In the genomic region with DNA sequence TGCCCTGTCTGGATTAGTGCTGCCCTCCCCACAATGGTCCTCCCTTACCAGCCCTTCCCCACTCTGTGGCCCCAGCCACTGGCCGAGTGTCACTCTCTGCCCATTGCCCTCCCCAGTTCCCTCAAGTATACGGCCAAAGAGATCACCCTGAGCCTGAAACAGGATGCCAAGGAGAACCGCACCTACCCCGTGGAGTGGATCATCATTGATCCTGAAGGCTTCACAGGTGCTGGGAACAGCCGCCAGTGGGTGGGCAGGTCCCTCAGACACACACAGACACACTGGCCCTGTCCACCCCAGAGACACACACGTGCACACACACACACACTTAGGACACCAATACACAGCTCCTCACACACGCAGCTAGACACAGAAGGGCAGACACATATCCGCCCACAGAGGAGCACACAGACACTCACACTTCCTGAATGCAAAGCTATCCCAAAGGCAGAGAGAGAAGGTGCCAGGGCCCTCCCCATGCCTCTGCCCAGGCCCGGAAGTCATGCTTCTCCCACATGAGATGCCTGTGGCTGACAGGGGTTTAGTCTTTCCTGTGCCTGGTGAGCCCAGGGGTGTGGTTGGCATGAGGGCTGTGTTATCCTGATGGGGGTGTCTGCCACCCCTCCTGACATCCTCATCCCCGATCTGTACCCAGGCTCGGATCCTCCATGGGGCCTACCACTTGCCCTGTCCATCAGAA, we compare ENCODE assay signal across 1 cellular context.
TF ChIP-seq lines count a peak whose summit lies in the region.

No MANE protein-coding gene starts in this region.

TF ChIP-seq in SK-N-SH, 30 proteins besides CTCF, POLR2A, EP300 and RAD21 (continued from another document):
- no peak for TF ChIP-seq TAF1 (IDR thresholded peaks at IDR 0.05; ENCODE audit: borderline replicate concordance, low read depth, low read length)
- TF ChIP-seq SIN3A (IDR thresholded peaks at IDR 0.05; ENCODE audit: borderline replicate concordance, low read depth, low read length): no peak
- no peak for TF ChIP-seq ELF1 (IDR thresholded peaks at IDR 0.05)
TF ChIP-seq in SK-N-SH: peak in this region for 0.
